26 cellular contexts compared by ENCODE assay signal in the genomic region with DNA sequence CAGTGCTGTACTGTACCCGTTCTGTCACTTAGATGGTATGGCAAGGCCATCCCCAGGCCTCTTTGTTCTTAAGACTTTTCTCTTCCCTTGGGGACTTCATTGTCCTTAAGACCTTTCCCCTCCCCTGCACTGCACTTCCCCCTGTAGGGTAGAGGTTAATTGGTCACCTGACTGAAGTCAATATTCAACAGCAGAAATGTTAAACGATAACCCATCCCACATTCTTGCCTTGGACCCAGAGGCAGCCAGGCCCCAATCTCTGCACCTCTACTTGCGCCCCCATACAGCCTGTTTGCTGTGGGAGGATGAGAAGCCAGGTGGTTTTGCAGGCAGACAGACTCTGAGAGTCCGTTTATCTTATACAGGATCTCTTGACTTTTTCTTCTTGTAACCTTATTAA. TPM values are rescaled to one million over a fixed set of nuclear protein-coding genes. Genes with fewer than 3 reads are reported as not detected.
DNase-seq lines count a peak whose midpoint lies in the region; ATAC-seq and TF ChIP-seq lines count a peak whose summit lies in the region.
"Had no signal": no experiment of that assay in that cellular context is flagged by ENCODE, and none has a peak within 500 bp of the region (broad histone marks: within the 10 kb centered on the region; RNA-seq: fewer than 3 reads in every experiment).

No MANE protein-coding gene starts in this region.

- no peak for ATAC-seq in activated T-cell treated with anti-CD3 and anti-CD28 coated beads, Interleukin-2, amount 50 U/mL, for 72 hours (replicated peaks in 1 of 2)
- peak; percentile 28 for ATAC-seq in left colon
- no peak for ATAC-seq in GM21737 (IDR thresholded peaks at IDR 0.05; ENCODE audit: unreplicated experiment)
- no peak for ATAC-seq in GM18511 (IDR thresholded peaks at IDR 0.05; ENCODE audit: unreplicated experiment)
- ATAC-seq: HCT116 had no signal

- H3K9me3 Mint-ChIP-seq in activated T-cell treated with anti-CD3 and anti-CD28 coated beads, Interleukin-2, amount 50 U/mL, for 72 hours: no peaks in the 10 kb centered on the region
- H3K9me3 Mint-ChIP-seq in nephron progenitor cell: no peaks in the 10 kb centered on the region
- H3K9me3 Mint-ChIP-seq: CD4-positive, alpha-beta T cell had no signal

- no peak for DNase-seq in activated T-cell treated with anti-CD3 and anti-CD28 coated beads, Interleukin-2, amount 50 U/mL, for 72 hours
- no peak for DNase-seq in activated T-cell treated with anti-CD3 and anti-CD28 coated beads for 4 hours
- DNase-seq in left colon: no peak
- no peak for DNase-seq in nephron progenitor cell
- no peak for DNase-seq in NCI-H2196 (lab: John Stamatoyannopoulos, UW; ENCODE audit: unreplicated experiment)
- no peak for DNase-seq in CD1c-positive myeloid dendritic cell (ENCODE audit: extremely low spot score)
- DNase-seq: 8988T; CD4-positive, alpha-beta T cell; DMS153; GDM1; GOT3; MM.1S; NCI-H1092; NCI-H146; NCI-H2029 treated with DMSO at 0.1 percent for 48 hours; NCI-H2171 treated with DMSO at 0.1 percent for 48 hours; NCI-H510A; NCI-H748 treated with DMSO at 0.1 percent for 48 hours; OCI-M1; Right ventricle myocardium superior had no signal

- H3K4me1 Mint-ChIP-seq in activated T-cell treated with anti-CD3 and anti-CD28 coated beads, Interleukin-2, amount 50 U/mL, for 72 hours (ENCODE audit: low read depth): peaks cover 22% of the 10 kb centered on the region
- H3K4me1 Mint-ChIP-seq in nephron progenitor cell: peaks cover 59% of the 10 kb centered on the region
- H3K4me1 Mint-ChIP-seq: B cell had no signal

- intact Hi-C loops in left colon (cut with DNase I, micrococcal nuclease): no loop called here

- H3K4me3 Mint-ChIP-seq in activated T-cell treated with anti-CD3 and anti-CD28 coated beads, Interleukin-2, amount 50 U/mL, for 72 hours: no peak overlapping the region
- H3K4me3 Mint-ChIP-seq in nephron progenitor cell: no peak overlapping the region
- H3K4me3 Mint-ChIP-seq: B cell; CD4-positive, alpha-beta T cell had no signal

- H3K27ac Mint-ChIP-seq in activated T-cell treated with anti-CD3 and anti-CD28 coated beads, Interleukin-2, amount 50 U/mL, for 72 hours: peak overlapping the region; percentile 18
- H3K27ac Mint-ChIP-seq in nephron progenitor cell: peak overlapping the region; percentile 50
- H3K27ac Mint-ChIP-seq: B cell; CD4-positive, alpha-beta T cell had no signal

- no peaks in the 10 kb centered on the region for H3K27me3 Mint-ChIP-seq in activated T-cell treated with anti-CD3 and anti-CD28 coated beads, Interleukin-2, amount 50 U/mL, for 72 hours (ENCODE audit: low read depth)
- peaks cover 3% of the 10 kb centered on the region for H3K27me3 Mint-ChIP-seq in nephron progenitor cell (ENCODE audit: low read depth, poor library complexity)
- H3K27me3 Mint-ChIP-seq: B cell; CD4-positive, alpha-beta T cell had no signal

- no peak for TF ChIP-seq CTCF in nephron progenitor cell (IDR thresholded peaks at IDR 0.05)

- peaks cover 12 to 48% of the 10 kb centered on the region in 2 donors for H3K36me3 Mint-ChIP-seq in activated T-cell treated with anti-CD3 and anti-CD28 coated beads, Interleukin-2, amount 50 U/mL, for 72 hours (ENCODE audit: insufficient read depth in 2 of 2)
- H3K36me3 Mint-ChIP-seq in nephron progenitor cell (ENCODE audit: low read depth): peaks cover 71% of the 10 kb centered on the region

RNA-seq across cellular contexts. Expression of a gene that starts 10.2 kb away (rescaled TPM):
- 100 to 1,000 TPM; 431 to 452 TPM for total RNA-seq in activated T-cell treated with anti-CD3 and anti-CD28 coated beads, Interleukin-2, amount 50 U/mL, for 72 hours
- 1 to 10 TPM; 4.6 to 8.6 TPM for total RNA-seq in left colon

RNA-seq across cellular contexts. Expression of a gene that starts 46.8 kb away (rescaled TPM):
- total RNA-seq in activated T-cell treated with anti-CD3 and anti-CD28 coated beads, Interleukin-2, amount 50 U/mL, for 72 hours: not detected
- total RNA-seq in left colon: 100 to 1,000 TPM; 583 to 627 TPM
- total RNA-seq: B cell; CD4-positive, alpha-beta T cell; Daoy; LHCN-M2 had no signal

Comparison
In these comparisons a context has a peak if more than half of its experiments do, and no peak if none do; other contexts are left out.
1. RNA of a gene that starts 10.2 kb away (total RNA-seq): 431 to 452 TPM in activated T-cell treated with anti-CD3 and anti-CD28 coated beads, Interleukin-2, amount 50 U/mL, for 72 hours; 4.6 to 8.6 TPM in left colon; every median in the first group is over 10 times any median in the second.
2. RNA of a gene that starts 46.8 kb away (total RNA-seq): 583 to 627 TPM in left colon; not detected in activated T-cell treated with anti-CD3 and anti-CD28 coated beads, Interleukin-2, amount 50 U/mL, for 72 hours; every median in the first group is over 100 times any median in the second.